In the genomic region with DNA sequence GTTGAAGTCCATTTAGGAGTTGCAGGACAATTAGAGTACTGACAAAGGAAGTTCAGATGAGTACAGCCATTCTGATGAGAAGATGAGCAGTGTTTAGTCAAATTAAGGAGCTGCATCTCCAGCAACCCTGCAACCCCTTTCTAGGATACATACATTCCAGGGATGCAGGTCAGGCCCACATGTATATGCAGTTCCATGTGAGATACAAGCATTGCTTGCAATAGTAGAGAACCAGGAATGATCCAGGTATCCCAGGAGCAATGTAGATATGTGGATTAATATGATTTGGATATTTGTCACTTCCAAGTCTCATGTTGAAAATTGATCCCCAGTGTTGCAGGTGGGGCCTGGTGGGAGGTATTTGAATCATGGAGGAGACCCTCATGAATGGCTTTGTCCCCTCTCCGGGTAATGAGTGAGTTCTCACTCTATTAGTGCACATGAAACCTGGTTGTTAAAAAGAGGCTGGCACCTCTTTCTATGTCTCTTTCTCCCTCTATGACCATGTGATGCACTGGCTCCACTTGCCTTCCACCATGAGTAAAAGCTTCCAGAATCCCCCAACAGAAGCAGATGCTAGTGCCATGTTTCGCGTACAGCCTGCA, we compare ENCODE assay signal across 25 cellular contexts. TPM values are rescaled to one million over a fixed set of nuclear protein-coding genes. Genes with fewer than 3 reads are reported as not detected.
"Had no signal": no experiment of that assay in that cellular context is flagged by ENCODE, and none has a peak within 500 bp of the region (broad histone marks: within the 10 kb centered on the region; RNA-seq: fewer than 3 reads in every experiment).

No MANE protein-coding gene starts in this region.

- H3K4me3 Mint-ChIP-seq: endodermal cell; naive thymus-derived CD8-positive, alpha-beta T cell; neural crest cell; type B pancreatic cell had no signal

- H3K4me1 Mint-ChIP-seq: endodermal cell, neural crest cell had no signal

- H3K27ac ChIP-seq: colonic mucosa, right atrium auricular region, sigmoid colon, skin epidermis, uterus had no signal

- H3K9me3 Mint-ChIP-seq: type B pancreatic cell had no signal

- DNase-seq: colonic mucosa; effector CD4-positive, alpha-beta T cell; endodermal cell; erythroblast; foreskin melanocyte; head of caudate nucleus; hippocampal formation; kidney glomerular epithelial cell; naive thymus-derived CD8-positive, alpha-beta T cell; posterior cingulate gyrus; sigmoid colon; stimulated activated CD4-positive, alpha-beta T cell treated with anti-CD3 and anti-CD28 coated beads, Interleukin-2, amount 100 ng/mL, for 24 hours; stimulated activated CD4-positive, alpha-beta T cell treated with anti-CD3 and anti-CD28 coated beads, Interleukin-4, amount 100 ng/mL, for 4 hours; stimulated activated naive CD4-positive, alpha-beta T cell treated with Interleukin-2 at 50 U/mL for 16 hours; uterus had no signal

- H3K36me3 ChIP-seq: colonic mucosa, uterus had no signal

- H3K4me1 ChIP-seq: colonic mucosa, right atrium auricular region, sigmoid colon, uterus had no signal

- H3K4me3 ChIP-seq: colonic mucosa, right atrium auricular region, sigmoid colon, skin epidermis, uterus had no signal

- H3K36me3 Mint-ChIP-seq: type B pancreatic cell had no signal

- H3K9me3 ChIP-seq: colonic mucosa, right atrium auricular region, sigmoid colon, uterus had no signal

- FAIRE-seq: endothelial cell of umbilical vein, islet of Langerhans had no signal

- ATAC-seq: naive thymus-derived CD8-positive, alpha-beta T cell had no signal

- H3K27ac Mint-ChIP-seq: endodermal cell, type B pancreatic cell had no signal

- H3K27me3 ChIP-seq: colonic mucosa, right atrium auricular region, sigmoid colon, uterus had no signal

RNA-seq across cellular contexts. Expression of a gene that starts 6.4 kb away (rescaled TPM):
- total RNA-seq: endothelial cell of umbilical vein had no signal

RNA-seq across cellular contexts. Expression of a gene that starts 57.6 kb away (rescaled TPM):
- total RNA-seq: dermis microvascular lymphatic vessel endothelial cell, endothelial cell of umbilical vein, lung microvascular endothelial cell, osteocyte, pulmonary artery endothelial cell had no signal
- polyA plus RNA-seq: endothelial cell of umbilical vein had no signal
